Comparison of ENCODE assay signal across 8 cellular contexts in genomic region chr7:51430480-51431086, GRCh38.
A peak's percentile ranks its signal among the peaks of the same experiment; 100 is the strongest.
DNase-seq lines count a peak whose midpoint lies in the region; ATAC-seq and TF ChIP-seq lines count a peak whose summit lies in the region.

No MANE protein-coding gene starts in this region.

- no peak for TF ChIP-seq EP300 in ovary (IDR thresholded peaks at IDR 0.05)

- no peak for TF ChIP-seq POLR2A in ovary (IDR thresholded peaks at IDR 0.05)

- H3K9me3 ChIP-seq in ovary = no peaks in the 10 kb centered on the region

- DNase-seq in ELR (ENCODE audit: low read depth) (peak; percentile 42), NCI-H510A (lab: John Stamatoyannopoulos, UW) (peak; percentile 32), foreskin keratinocyte (peak; percentile 6 to 13), ovary (peak in 4 of 5 donors; percentile 30 to 49 (median 46)), GOT3 (lab: John Stamatoyannopoulos, UW) (no peak)
- DNase-seq in activated CD8-positive, alpha-beta memory T cell treated with anti-CD3 and anti-CD28 coated beads, Interleukin-2, amount 50 U/mL, for 4 hours = peak; percentile 37
- DNase-seq in NK-92 treated with Interleukin-12 subunit alpha and Interleukin-12 subunit beta, amount 100 ng/mL, for 24 hours (lab: John Stamatoyannopoulos, UW) = no peak

- H3K36me3 ChIP-seq in ovary = no peaks in the 10 kb centered on the region

- H3K4me3 ChIP-seq in ovary = no peak overlapping the region

- 11 to 17% (median 13%) methylated on average over 13 of the region's 13 CpGs for WGBS in ovary, 3 donors

- H3K4me1 ChIP-seq in foreskin keratinocyte = no peaks in the 10 kb centered on the region
- H3K4me1 ChIP-seq in ovary (ENCODE audit: insufficient read depth) = no peaks in the 10 kb centered on the region

- ATAC-seq in HG02610 (IDR thresholded peaks at IDR 0.05; ENCODE audit: unreplicated experiment) (peak; percentile 53), foreskin keratinocyte (peak; percentile 46)

- H3K27me3 ChIP-seq in foreskin keratinocyte (no peaks in the 10 kb centered on the region), ovary (no peaks in the 10 kb centered on the region)

- TF ChIP-seq CTCF in foreskin keratinocyte (conservative IDR thresholded peaks at IDR 0.05) = peak; percentile 81
- peak in 2 of 3 donors; percentile 73 to 75 for TF ChIP-seq CTCF in ovary (IDR thresholded peaks at IDR 0.05)

- intact Hi-C loops in ovary (cut with DNase I) = no loop called here

- no peak overlapping the region for H3K27ac ChIP-seq in foreskin keratinocyte
- H3K27ac ChIP-seq in ovary = no peak overlapping the region

Comparison
In these comparisons a context has a peak if more than half of its experiments do, and no peak if none do; other contexts are left out.
1. DNase-seq: peak in ELR (single experiment), NCI-H510A (single experiment), activated CD8-positive, alpha-beta memory T cell treated with anti-CD3 and anti-CD28 coated beads, Interleukin-2, amount 50 U/mL, for 4 hours (single experiment), foreskin keratinocyte (2 of 2) and ovary (4 of 5); none in NK-92 treated with Interleukin-12 subunit alpha and Interleukin-12 subunit beta, amount 100 ng/mL, for 24 hours (single experiment) and GOT3 (single experiment).